16 cellular contexts compared by ENCODE assay signal in genomic region chr6:54646069-54646468, GRCh38.
DNase-seq lines count a peak whose midpoint lies in the region; ATAC-seq and TF ChIP-seq lines count a peak whose summit lies in the region.
"Had no signal": no experiment of that assay in that cellular context is flagged by ENCODE, and none has a peak within 500 bp of the region (broad histone marks: within the 10 kb centered on the region; RNA-seq: fewer than 3 reads in every experiment).

No MANE protein-coding gene starts in this region.

- H3K9ac ChIP-seq in mammary epithelial cell (ENCODE audit: insufficient read depth, low read length), result no peak overlapping the region
- H3K9ac ChIP-seq: BLaER1 treated with 17β-estradiol and CSF1 and Interleukin-3, amounts not matched to agents 10 nM and 100 nM had no signal

- in situ Hi-C loops in mammary epithelial cell (cut with MboI; ENCODE audit: low sequenced_read_pairs in 2 of 2) (no loop called here), ACHN (cut with HindIII; ENCODE audit: low pct_ligation_motif_present, low pct_unique_long_range_greater_than_20kb, low sequenced_read_pairs) (no loop called here)

- H2AFZ ChIP-seq in mammary epithelial cell (ENCODE audit: low read depth, low read length), result no peak overlapping the region
- H2AFZ ChIP-seq in osteoblast (ENCODE audit: low read length), result peak overlapping the region; percentile 67

- H3K4me3 ChIP-seq in mammary epithelial cell (replicated peaks in 1 of 3; ENCODE audit: insufficient read depth in 1 of 3, low read depth in 2 of 3, low read length in 3 of 3) (no peak overlapping the region), coronary artery (peak overlapping the region; percentile 12), osteoblast (ENCODE audit: insufficient read depth, low read length) (no peak overlapping the region)
- H3K4me3 ChIP-seq: BLaER1 treated with 17β-estradiol and CSF1 and Interleukin-3, amounts not matched to agents 10 nM and 100 nM; SJSA1 had no signal

- H3K36me3 ChIP-seq in mammary epithelial cell (ENCODE audit: insufficient read depth, low read length), result no peaks in the 10 kb centered on the region
- H3K36me3 ChIP-seq in osteoblast (ENCODE audit: insufficient read depth, low read length), result no peaks in the 10 kb centered on the region
- H3K36me3 ChIP-seq: BLaER1 treated with 17β-estradiol and CSF1 and Interleukin-3, amounts not matched to agents 10 nM and 100 nM; SJSA1 had no signal

- CTCF ChIA-PET in MCF 10A (lab: Yijun Ruan, JAX) (no interaction called here), mammary epithelial cell (lab: Charles Lee; ENCODE audit: low non-redundant PET) (no interaction called here)

- intact Hi-C loops in MCF 10A (cut with micrococcal nuclease), result no loop called here
- intact Hi-C loops in mammary epithelial cell (cut with micrococcal nuclease), result no loop called here

- H3K27ac ChIP-seq in mammary epithelial cell (ENCODE audit: insufficient read depth, low read depth, low read length) (no peak overlapping the region), coronary artery (peak overlapping the region; percentile 60 to 70), osteoblast (ENCODE audit: low read depth, low read length) (peak overlapping the region; percentile 59)
- H3K27ac ChIP-seq: BLaER1 treated with 17β-estradiol and CSF1 and Interleukin-3, amounts not matched to agents 10 nM and 100 nM; SJSA1 had no signal

- H4K20me1 ChIP-seq in mammary epithelial cell (ENCODE audit: insufficient read depth, low read length), result no peaks in the 10 kb centered on the region
- no peaks in the 10 kb centered on the region for H4K20me1 ChIP-seq in osteoblast (ENCODE audit: insufficient read depth, low read length)
- H4K20me1 ChIP-seq: BLaER1 treated with 17β-estradiol and CSF1 and Interleukin-3, amounts not matched to agents 10 nM and 100 nM had no signal

- no peaks in the 10 kb centered on the region for H3K36me3 Mint-ChIP-seq in MCF 10A (ENCODE audit: insufficient read depth, unreplicated experiment)

- H3K27me3 ChIP-seq in mammary epithelial cell (ENCODE audit: insufficient read depth, low read length) (no peaks in the 10 kb centered on the region), osteoblast (ENCODE audit: insufficient read depth, low read length) (no peaks in the 10 kb centered on the region)
- H3K27me3 ChIP-seq: BLaER1 treated with 17β-estradiol and CSF1 and Interleukin-3, amounts not matched to agents 10 nM and 100 nM; SJSA1 had no signal

- H3K4me1 ChIP-seq in mammary epithelial cell (ENCODE audit: insufficient read depth, low read length), result no peaks in the 10 kb centered on the region
- H3K4me1 ChIP-seq in osteoblast (ENCODE audit: insufficient read depth, low read length), result peaks cover 11% of the 10 kb centered on the region
- H3K4me1 ChIP-seq: BLaER1 treated with 17β-estradiol and CSF1 and Interleukin-3, amounts not matched to agents 10 nM and 100 nM; SJSA1 had no signal

- H3K27me3 Mint-ChIP-seq in MCF 10A (ENCODE audit: insufficient read depth, unreplicated experiment), result no peaks in the 10 kb centered on the region

- WGBS in mammary epithelial cell (ENCODE audit: low coverage, missing lambda C conversion rate), result 63% methylated on average over 2 of the region's 2 CpGs

- dilution Hi-C loops in mammary epithelial cell (cut with HindIII; ENCODE audit: low sequenced_read_pairs), result no loop called here

- BruUV-seq in MCF 10A (replicated peaks; lab: Mats Ljungman, UMichigan), result no TSS peak
- no TSS peak for BruUV-seq in mammary epithelial cell (replicated peaks; lab: Mats Ljungman, UMichigan)

- H3K79me2 ChIP-seq in mammary epithelial cell (ENCODE audit: insufficient read depth, low read length) (no peaks in the 10 kb centered on the region), osteoblast (ENCODE audit: insufficient read depth, low read length) (no peaks in the 10 kb centered on the region)

- POLR2A ChIA-PET in MCF 10A (lab: Yijun Ruan, JAX), result no interaction called here

- TF ChIP-seq CTCF in MCF 10A (IDR thresholded peaks at IDR 0.05; ENCODE audit: unreplicated experiment) (no peak), mammary epithelial cell (conservative IDR thresholded peaks at IDR 0.05 in 1 of 2, IDR thresholded peaks at IDR 0.05 in 1 of 2; ENCODE audit: extremely low read depth in 1 of 2, insufficient read depth in 1 of 2, low read depth in 1 of 2, low read length in 2 of 2) (no peak), coronary artery (IDR thresholded peaks at IDR 0.05) (no peak), osteoblast (IDR thresholded peaks at IDR 0.05; ENCODE audit: extremely low read depth, low read depth, low read length) (no peak)

- peak overlapping the region; percentile 32 for H3K27ac Mint-ChIP-seq in MCF 10A (ENCODE audit: low read depth, unreplicated experiment)

- H3K4me2 ChIP-seq in mammary epithelial cell (ENCODE audit: insufficient read depth, low read depth, low read length) (no peak overlapping the region), osteoblast (ENCODE audit: insufficient read depth, low read length) (peak overlapping the region; percentile 44)
- H3K4me2 ChIP-seq: BLaER1 treated with 17β-estradiol and CSF1 and Interleukin-3, amounts not matched to agents 10 nM and 100 nM had no signal

- H3K9me3 ChIP-seq in mammary epithelial cell (replicated peaks; ENCODE audit: insufficient read depth, low read length) (no peaks in the 10 kb centered on the region), osteoblast (ENCODE audit: low read depth, low read length) (no peaks in the 10 kb centered on the region)
- H3K9me3 ChIP-seq: BLaER1 treated with 17β-estradiol and CSF1 and Interleukin-3, amounts not matched to agents 10 nM and 100 nM; SJSA1 had no signal

- no peaks in the 10 kb centered on the region for H3K9me3 Mint-ChIP-seq in MCF 10A (ENCODE audit: unreplicated experiment)

- peaks cover 9% of the 10 kb centered on the region for H3K4me1 Mint-ChIP-seq in MCF 10A (ENCODE audit: insufficient read depth, unreplicated experiment)

- no peak for DNase-seq in MCF 10A (ENCODE audit: unreplicated experiment)
- DNase-seq in mammary epithelial cell, result no peak
- DNase-seq in coronary artery (ENCODE audit: low spot score), result no peak
- no peak for DNase-seq in osteoblast (ENCODE audit: insufficient read length, low spot score, missing footprints)
- no peak for DNase-seq in ACHN
- no peak for DNase-seq in EL
- no peak for DNase-seq in dedifferentiated amniotic fluid mesenchymal stem cell (ENCODE audit: extremely low spot score)
- DNase-seq: GOT3, KBM-7, NCI-H1048, NCI-H1694, NCI-H2171 treated with DMSO at 0.1 percent for 48 hours, NCI-H748 treated with DMSO at 0.1 percent for 48 hours had no signal

- no peak for ATAC-seq in GM18511 (IDR thresholded peaks at IDR 0.05; ENCODE audit: unreplicated experiment)

- H3K4me3 Mint-ChIP-seq in MCF 10A (ENCODE audit: unreplicated experiment), result no peak overlapping the region
